8 cellular contexts compared by ENCODE assay signal in genomic region chr10:38010150-38010903, GRCh38. TPM values are rescaled to one million over a fixed set of nuclear protein-coding genes. Genes with fewer than 3 reads are reported as not detected.
DNase-seq lines count a peak whose midpoint lies in the region; ATAC-seq and TF ChIP-seq lines count a peak whose summit lies in the region.

ZNF33A (plus strand) TSS chr10:38010675; CDS start chr10:38012342, 1,667 bp downstream.

- DNase-seq in EH (ENCODE audit: low read depth) (peak; percentile 89), GOT3 (lab: John Stamatoyannopoulos, UW) (peak; percentile 76), LHCN-M2 (ENCODE audit: low read depth) (peak; percentile 90), RWPE1 (ENCODE audit: low spot score) (peak; percentile 91), fibroblast of mammary gland (ENCODE audit: low read depth) (peak; percentile 82)
- peak; percentile 85 to 96 (median 92) for DNase-seq in naive thymus-derived CD8-positive, alpha-beta T cell
- peak; percentile 92 for DNase-seq in stimulated activated naive B cell treated with anti-CD40 and anti-IgM and Interleukin-4, amounts not matched to agents 10 μg/mL and 1 μg/mL and 100 μg/mL, for 72 hours

- no peaks in the 10 kb centered on the region for H3K9me3 Mint-ChIP-seq in activated T-helper 17 cell treated with anti-CD3 and anti-CD28 coated beads, Interleukin-2, amount 50 U/mL, for 72 hours
- no peaks in the 10 kb centered on the region for H3K9me3 Mint-ChIP-seq in naive thymus-derived CD8-positive, alpha-beta T cell
- peaks cover 0 to 2% of the 10 kb centered on the region in 2 donors for H3K9me3 Mint-ChIP-seq in stimulated activated naive B cell treated with anti-CD40 and anti-IgM and Interleukin-4, amounts not matched to agents 10 μg/mL and 1 μg/mL and 100 μg/mL, for 72 hours

- peak within 1 kb of the TSS; percentile 94 for H3K4me3 Mint-ChIP-seq in activated T-helper 17 cell treated with anti-CD3 and anti-CD28 coated beads, Interleukin-2, amount 50 U/mL, for 72 hours
- H3K4me3 Mint-ChIP-seq in naive thymus-derived CD8-positive, alpha-beta T cell = peak within 1 kb of the TSS; percentile 87 to 98 (median 94)
- peak within 1 kb of the TSS; percentile 96 to 98 for H3K4me3 Mint-ChIP-seq in stimulated activated naive B cell treated with anti-CD40 and anti-IgM and Interleukin-4, amounts not matched to agents 10 μg/mL and 1 μg/mL and 100 μg/mL, for 72 hours

- CTCF ChIA-PET in RWPE1 (lab: Yijun Ruan, JAX) = interaction anchor here (0.8 kb wide), 1 partner anchor 33 kb away, joined by 3 read pairs; no protein-coding TSS in a partner anchor

- peaks cover 9% of the 10 kb centered on the region for H3K4me1 Mint-ChIP-seq in activated T-helper 17 cell treated with anti-CD3 and anti-CD28 coated beads, Interleukin-2, amount 50 U/mL, for 72 hours
- peaks cover 17 to 48% (median 43%) of the 10 kb centered on the region in 4 donors for H3K4me1 Mint-ChIP-seq in naive thymus-derived CD8-positive, alpha-beta T cell
- H3K4me1 Mint-ChIP-seq in stimulated activated naive B cell treated with anti-CD40 and anti-IgM and Interleukin-4, amounts not matched to agents 10 μg/mL and 1 μg/mL and 100 μg/mL, for 72 hours = peaks cover 10 to 26% of the 10 kb centered on the region in 2 donors

- no peaks in the 10 kb centered on the region for H3K27me3 Mint-ChIP-seq in activated T-helper 17 cell treated with anti-CD3 and anti-CD28 coated beads, Interleukin-2, amount 50 U/mL, for 72 hours
- no peaks in the 10 kb centered on the region for H3K27me3 Mint-ChIP-seq in naive thymus-derived CD8-positive, alpha-beta T cell
- H3K27me3 Mint-ChIP-seq in stimulated activated naive B cell treated with anti-CD40 and anti-IgM and Interleukin-4, amounts not matched to agents 10 μg/mL and 1 μg/mL and 100 μg/mL, for 72 hours = no peaks in the 10 kb centered on the region

- TF ChIP-seq CTCF in RWPE1 (conservative IDR thresholded peaks at IDR 0.05; ENCODE audit: low read depth) (no peak), fibroblast of mammary gland (conservative IDR thresholded peaks at IDR 0.05; ENCODE audit: control insufficient read depth, insufficient read depth, low read depth, low read length) (no peak)

- peaks cover 50% of the 10 kb centered on the region for H3K36me3 Mint-ChIP-seq in activated T-helper 17 cell treated with anti-CD3 and anti-CD28 coated beads, Interleukin-2, amount 50 U/mL, for 72 hours (ENCODE audit: low read depth)
- peaks cover 0 to 30% (median 12%) of the 10 kb centered on the region in 3 donors for H3K36me3 Mint-ChIP-seq in naive thymus-derived CD8-positive, alpha-beta T cell
- peaks cover 14 to 18% of the 10 kb centered on the region in 2 donors for H3K36me3 Mint-ChIP-seq in stimulated activated naive B cell treated with anti-CD40 and anti-IgM and Interleukin-4, amounts not matched to agents 10 μg/mL and 1 μg/mL and 100 μg/mL, for 72 hours

- peak; percentile 87 for ATAC-seq in activated T-helper 17 cell treated with anti-CD3 and anti-CD28 coated beads, Interleukin-2, amount 50 U/mL, for 72 hours (replicated peaks)
- peak; percentile 85 to 88 for ATAC-seq in naive thymus-derived CD8-positive, alpha-beta T cell
- ATAC-seq in stimulated activated naive B cell treated with anti-CD40 and anti-IgM and Interleukin-4, amounts not matched to agents 10 μg/mL and 1 μg/mL and 100 μg/mL, for 72 hours (replicated peaks) = peak; percentile 90

- H3K4me3 ChIP-seq in fibroblast of mammary gland (ENCODE audit: control insufficient read depth, low read depth, low read length) = peak within 1 kb of the TSS; percentile 80

- peak within 1 kb of the TSS; percentile 99 for H3K27ac ChIP-seq in RWPE1

- POLR2A ChIA-PET in RWPE1 (lab: Yijun Ruan, JAX; ENCODE audit: low non-redundant PET) = interaction anchor here (1.3 kb wide), 1 partner anchor 11 kb away, joined by 3 read pairs; no protein-coding TSS in a partner anchor
- POLR2A ChIA-PET in naive thymus-derived CD8-positive, alpha-beta T cell (lab: Charles Lee) = interaction anchor here (0.6 to 1.8 kb wide), 7 partner anchors 24 to 392 kb away, joined by 4 to 29 read pairs (median 7); partner anchors contain the start of genes ZNF248, ZNF25 and ZNF37A

- H3K27ac Mint-ChIP-seq in activated T-helper 17 cell treated with anti-CD3 and anti-CD28 coated beads, Interleukin-2, amount 50 U/mL, for 72 hours = peak within 1 kb of the TSS; percentile 99
- peak within 1 kb of the TSS; percentile 98 to 100 (median 100) for H3K27ac Mint-ChIP-seq in naive thymus-derived CD8-positive, alpha-beta T cell
- peak within 1 kb of the TSS; percentile 100 for H3K27ac Mint-ChIP-seq in stimulated activated naive B cell treated with anti-CD40 and anti-IgM and Interleukin-4, amounts not matched to agents 10 μg/mL and 1 μg/mL and 100 μg/mL, for 72 hours

RNA-seq across cellular contexts. Expression of gene ZNF33A, which starts in this region (rescaled TPM):
- total RNA-seq in LHCN-M2 (2014; rRNA removed) = 10.8 and 12.6 TPM in 2 replicates
- polyA plus RNA-seq in LHCN-M2 (2012) = 5.8 TPM
- 10 to 100 TPM; 26.6 to 33.1 TPM for total RNA-seq in activated T-helper 17 cell treated with anti-CD3 and anti-CD28 coated beads, Interleukin-2, amount 50 U/mL, for 72 hours
- 10 to 100 TPM; 68.5 to 76.1 TPM for total RNA-seq in naive thymus-derived CD8-positive, alpha-beta T cell
- polyA plus RNA-seq in naive thymus-derived CD8-positive, alpha-beta T cell = 10 to 100 TPM; 13.4 to 21.4 (median 19.3) TPM

Comparison
In these comparisons a context has a peak if more than half of its experiments do, and no peak if none do; other contexts are left out.
1. Peak in every context shown above with its lines: DNase-seq, ATAC-seq, H3K4me3 ChIP-seq and H3K27ac ChIP-seq.